ENCODE assay signal across 19 cellular contexts in the genomic region with DNA sequence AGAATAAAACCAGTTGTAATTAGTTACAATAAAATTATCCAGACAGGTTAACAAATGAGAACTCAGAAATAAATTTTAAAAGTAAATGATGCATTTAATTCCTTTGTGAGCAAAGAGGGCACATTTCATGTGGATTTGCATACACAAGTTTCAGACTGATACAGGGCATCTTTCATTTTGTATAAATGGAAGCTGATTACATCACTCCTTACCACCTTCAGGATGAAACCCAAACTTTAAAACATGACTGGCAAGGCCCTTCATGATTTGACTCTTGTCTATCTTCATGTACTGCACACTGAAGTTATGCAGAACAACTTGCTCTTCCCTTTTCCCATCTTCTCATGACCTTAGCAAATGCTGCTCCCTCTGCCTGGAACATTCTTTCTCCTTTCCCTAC. TPM values are rescaled to one million over a fixed set of nuclear protein-coding genes. Genes with fewer than 3 reads are reported as not detected.
"Had no signal": no experiment of that assay in that cellular context is flagged by ENCODE, and none has a peak within 500 bp of the region (broad histone marks: within the 10 kb centered on the region; RNA-seq: fewer than 3 reads in every experiment).

No MANE protein-coding gene starts in this region.

- H3K9me3 Mint-ChIP-seq: endodermal cell; stimulated activated naive B cell treated with anti-CD40 and anti-IgM and Interleukin-4, amounts not matched to agents 10 μg/mL and 1 μg/mL and 100 μg/mL, for 72 hours; stimulated activated naive CD8-positive, alpha-beta T cell treated with anti-CD3 and anti-CD28 coated beads, Interleukin-15, amount 100 ng/mL, for 72 hours had no signal

- H3K4me3 ChIP-seq: coronary artery, right atrium auricular region, sigmoid colon, skin epidermis, testis, tibial nerve, upper lobe of right lung had no signal

- FAIRE-seq: endothelial cell of umbilical vein had no signal

- H3K27me3 ChIP-seq: foreskin keratinocyte, neutrophil, right atrium auricular region, sigmoid colon, testis, tibial nerve, upper lobe of right lung had no signal

- H3K4me1 ChIP-seq: sigmoid colon, testis, upper lobe of right lung had no signal

- ATAC-seq: foreskin keratinocyte; naive thymus-derived CD4-positive, alpha-beta T cell; stimulated activated naive B cell treated with anti-CD40 and anti-IgM and Interleukin-4, amounts not matched to agents 10 μg/mL and 1 μg/mL and 100 μg/mL, for 72 hours; stimulated activated naive CD8-positive, alpha-beta T cell treated with anti-CD3 and anti-CD28 coated beads, Interleukin-15, amount 100 ng/mL, for 72 hours; upper lobe of right lung had no signal

- H3K27ac ChIP-seq: coronary artery, foreskin keratinocyte, neutrophil, right atrium auricular region, sigmoid colon, skin epidermis, testis, tibial nerve, upper lobe of right lung had no signal

- H3K36me3 Mint-ChIP-seq: naive thymus-derived CD4-positive, alpha-beta T cell; stimulated activated naive B cell treated with anti-CD40 and anti-IgM and Interleukin-4, amounts not matched to agents 10 μg/mL and 1 μg/mL and 100 μg/mL, for 72 hours had no signal

- H3K36me3 ChIP-seq: neutrophil, right atrium auricular region, sigmoid colon, tibial nerve, upper lobe of right lung had no signal

- H3K4me1 Mint-ChIP-seq: naive thymus-derived CD4-positive, alpha-beta T cell; stimulated activated naive B cell treated with anti-CD40 and anti-IgM and Interleukin-4, amounts not matched to agents 10 μg/mL and 1 μg/mL and 100 μg/mL, for 72 hours; stimulated activated naive CD8-positive, alpha-beta T cell treated with anti-CD3 and anti-CD28 coated beads, Interleukin-15, amount 100 ng/mL, for 72 hours had no signal

- H3K9me3 ChIP-seq: neutrophil, right atrium auricular region, sigmoid colon, testis, tibial nerve, upper lobe of right lung had no signal

- DNase-seq: effector CD4-positive, alpha-beta T cell; endodermal cell; erythroblast; foreskin keratinocyte; kidney glomerular epithelial cell; naive thymus-derived CD4-positive, alpha-beta T cell; sigmoid colon; stimulated activated CD4-positive, alpha-beta T cell treated with anti-CD3 and anti-CD28 coated beads, Interleukin-2, amount 100 ng/mL, for 24 hours; stimulated activated CD4-positive, alpha-beta T cell treated with anti-CD3 and anti-CD28 coated beads, Interleukin-4, amount 100 ng/mL, for 4 hours; stimulated activated naive B cell treated with anti-CD40 and anti-IgM and Interleukin-4, amounts not matched to agents 10 μg/mL and 1 μg/mL and 100 μg/mL, for 72 hours; stimulated activated naive CD8-positive, alpha-beta T cell treated with anti-CD3 and anti-CD28 coated beads, Interleukin-15, amount 100 ng/mL, for 72 hours; testis; upper lobe of right lung had no signal

- H3K27ac Mint-ChIP-seq: endodermal cell; naive thymus-derived CD4-positive, alpha-beta T cell; stimulated activated naive B cell treated with anti-CD40 and anti-IgM and Interleukin-4, amounts not matched to agents 10 μg/mL and 1 μg/mL and 100 μg/mL, for 72 hours; stimulated activated naive CD8-positive, alpha-beta T cell treated with anti-CD3 and anti-CD28 coated beads, Interleukin-15, amount 100 ng/mL, for 72 hours had no signal

- H3K4me3 Mint-ChIP-seq: endodermal cell; naive thymus-derived CD4-positive, alpha-beta T cell; stimulated activated naive B cell treated with anti-CD40 and anti-IgM and Interleukin-4, amounts not matched to agents 10 μg/mL and 1 μg/mL and 100 μg/mL, for 72 hours; stimulated activated naive CD8-positive, alpha-beta T cell treated with anti-CD3 and anti-CD28 coated beads, Interleukin-15, amount 100 ng/mL, for 72 hours had no signal

- H3K27me3 Mint-ChIP-seq: stimulated activated naive CD8-positive, alpha-beta T cell treated with anti-CD3 and anti-CD28 coated beads, Interleukin-15, amount 100 ng/mL, for 72 hours had no signal

RNA-seq across cellular contexts. Expression of a gene that starts 26.9 kb away (rescaled TPM):
- total RNA-seq: naive thymus-derived CD4-positive, alpha-beta T cell had no signal
- polyA plus RNA-seq: naive thymus-derived CD4-positive, alpha-beta T cell had no signal
